8 cellular contexts compared by ENCODE assay signal in the genomic region with DNA sequence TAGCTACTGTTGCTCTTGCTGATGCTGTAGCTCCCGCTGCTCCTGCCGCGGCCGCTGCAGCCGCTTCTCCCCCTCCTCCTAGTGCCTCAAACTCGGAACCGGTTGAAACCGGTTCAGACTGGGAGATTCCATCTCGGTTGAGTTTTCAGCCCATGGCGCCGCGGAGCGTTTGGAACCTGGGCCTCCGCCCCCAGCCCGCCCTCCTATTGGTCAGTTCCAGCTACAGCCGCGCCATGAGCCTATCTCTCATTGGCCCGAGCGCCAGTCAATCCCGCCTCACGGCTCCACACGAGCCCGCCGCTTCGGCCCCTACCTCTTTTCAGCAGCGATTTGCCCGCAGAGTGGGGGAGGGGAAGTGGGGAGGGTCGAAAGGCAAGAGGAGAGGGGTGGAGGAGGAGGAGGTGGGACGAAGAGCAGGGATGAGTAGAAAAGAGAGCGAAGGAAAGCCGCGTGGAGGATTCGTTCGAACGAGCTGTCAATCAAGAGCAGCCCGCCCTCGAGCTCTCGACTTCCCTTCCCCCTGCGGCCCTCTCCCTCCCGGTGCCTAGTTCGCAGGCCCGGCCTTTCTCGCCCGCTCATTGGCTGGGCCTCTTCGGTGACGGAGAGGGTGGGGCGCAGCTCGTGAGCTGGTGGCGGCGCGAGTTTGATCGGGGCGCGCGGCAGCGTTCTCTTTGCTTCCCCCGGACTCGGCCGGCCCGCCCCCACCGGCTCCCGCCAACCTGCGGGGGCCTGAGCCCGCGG.
A peak's percentile ranks its signal among the peaks of the same experiment; 100 is the strongest.
DNase-seq lines count a peak whose midpoint lies in the region; ATAC-seq and TF ChIP-seq lines count a peak whose summit lies in the region.

A gene with protein sequence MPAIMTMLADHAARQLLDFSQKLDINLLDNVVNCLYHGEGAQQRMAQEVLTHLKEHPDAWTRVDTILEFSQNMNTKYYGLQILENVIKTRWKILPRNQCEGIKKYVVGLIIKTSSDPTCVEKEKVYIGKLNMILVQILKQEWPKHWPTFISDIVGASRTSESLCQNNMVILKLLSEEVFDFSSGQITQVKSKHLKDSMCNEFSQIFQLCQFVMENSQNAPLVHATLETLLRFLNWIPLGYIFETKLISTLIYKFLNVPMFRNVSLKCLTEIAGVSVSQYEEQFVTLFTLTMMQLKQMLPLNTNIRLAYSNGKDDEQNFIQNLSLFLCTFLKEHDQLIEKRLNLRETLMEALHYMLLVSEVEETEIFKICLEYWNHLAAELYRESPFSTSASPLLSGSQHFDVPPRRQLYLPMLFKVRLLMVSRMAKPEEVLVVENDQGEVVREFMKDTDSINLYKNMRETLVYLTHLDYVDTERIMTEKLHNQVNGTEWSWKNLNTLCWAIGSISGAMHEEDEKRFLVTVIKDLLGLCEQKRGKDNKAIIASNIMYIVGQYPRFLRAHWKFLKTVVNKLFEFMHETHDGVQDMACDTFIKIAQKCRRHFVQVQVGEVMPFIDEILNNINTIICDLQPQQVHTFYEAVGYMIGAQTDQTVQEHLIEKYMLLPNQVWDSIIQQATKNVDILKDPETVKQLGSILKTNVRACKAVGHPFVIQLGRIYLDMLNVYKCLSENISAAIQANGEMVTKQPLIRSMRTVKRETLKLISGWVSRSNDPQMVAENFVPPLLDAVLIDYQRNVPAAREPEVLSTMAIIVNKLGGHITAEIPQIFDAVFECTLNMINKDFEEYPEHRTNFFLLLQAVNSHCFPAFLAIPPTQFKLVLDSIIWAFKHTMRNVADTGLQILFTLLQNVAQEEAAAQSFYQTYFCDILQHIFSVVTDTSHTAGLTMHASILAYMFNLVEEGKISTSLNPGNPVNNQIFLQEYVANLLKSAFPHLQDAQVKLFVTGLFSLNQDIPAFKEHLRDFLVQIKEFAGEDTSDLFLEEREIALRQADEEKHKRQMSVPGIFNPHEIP (N-terminal part only) (minus strand): TSS at position 178 of the 741 bp plus-strand sequence. CDS start 4,459 bp downstream, outside the sequence.

- peak; percentile 99 for DNase-seq in AG09319 (ENCODE audit: extremely low read depth, low read depth)
- peak; percentile 100 for DNase-seq in NCI-H446 treated with DMSO at 0.1 percent for 48 hours (lab: John Stamatoyannopoulos, UW)
- peak; percentile 99 for DNase-seq in cerebellar cortex (ENCODE audit: low spot score)
- DNase-seq in islet precursor cell = peak; percentile 100
- DNase-seq in stimulated activated CD4-positive, alpha-beta T cell treated with anti-CD3 and anti-CD28 coated beads, Interleukin-12 subunit alpha, Interleukin-12 subunit beta, amount 100 ng/mL, for 48 hours (ENCODE audit: low read depth in 2 of 3, low spot score in 1 of 3) = peak; percentile 98 to 99 (median 99)

- peak; percentile 85 for ATAC-seq in GM19035 (IDR thresholded peaks at IDR 0.05; ENCODE audit: unreplicated experiment)
- ATAC-seq in HG03354 (IDR thresholded peaks at IDR 0.05; ENCODE audit: poor library complexity, severe bottlenecking, unreplicated experiment) = peak; percentile 85
- peak; percentile 85 to 87 for ATAC-seq in activated CD4-positive, CD25-positive, alpha-beta regulatory T cell treated with anti-CD3 and anti-CD28 coated beads, Interleukin-2, amount 50 U/mL, for 24 hours

- no peak for TF ChIP-seq CTCF in AG09319 (IDR thresholded peaks at IDR 0.05; ENCODE audit: low read depth, low read length)

Comparison
In these comparisons a context has a peak if more than half of its experiments do, and no peak if none do; other contexts are left out.
1. Peak in every context shown above with its lines: DNase-seq and ATAC-seq.